In genomic region chr1:243269461-243269801, GRCh38 we compare ENCODE assay signal across 13 cellular contexts. TPM values are rescaled to one million over a fixed set of nuclear protein-coding genes. Genes with fewer than 3 reads are reported as not detected.
DNase-seq lines count a peak whose midpoint lies in the region; ATAC-seq and TF ChIP-seq lines count a peak whose summit lies in the region.
"Had no signal": no experiment of that assay in that cellular context is flagged by ENCODE, and none has a peak within 500 bp of the region (broad histone marks: within the 10 kb centered on the region; RNA-seq: fewer than 3 reads in every experiment).

No MANE protein-coding gene starts in this region.

- H3K36me3 Mint-ChIP-seq in Caco-2 (ENCODE audit: insufficient read depth, unreplicated experiment) (peaks cover 16% of the 10 kb centered on the region), glutamatergic neuron (ENCODE audit: unreplicated experiment) (no peaks in the 10 kb centered on the region)

- H3K4me1 ChIP-seq in Caco-2, result peaks cover 56% of the 10 kb centered on the region
- no peaks in the 10 kb centered on the region for H3K4me1 ChIP-seq in prostate gland (replicated peaks)

- H3K4me3 Mint-ChIP-seq in Caco-2 (ENCODE audit: unreplicated experiment), result no peak overlapping the region
- H3K4me3 Mint-ChIP-seq in glutamatergic neuron (ENCODE audit: unreplicated experiment), result peak overlapping the region; percentile 38
- H3K4me3 Mint-ChIP-seq: activated T-cell treated with anti-CD3 and anti-CD28 coated beads, Interleukin-2, amount 50 U/mL, for 72 hours; CD4-positive, alpha-beta T cell had no signal

- CTCF ChIA-PET in Caco-2 (lab: Charles Lee), result interaction anchor here (0.7 kb wide), 1 partner anchor 140 kb away, joined by 6 read pairs; no protein-coding TSS in a partner anchor

- no peak for TF ChIP-seq POLR2A in prostate gland (IDR thresholded peaks at IDR 0.05)

- DNase-seq in Caco-2 (no peak), NAMALWA (ENCODE audit: low spot score) (peak; percentile 50), glutamatergic neuron (no peak), MV-4-11 (lab: John Stamatoyannopoulos, UW) (no peak), H7 (no peak), superior temporal gyrus (ENCODE audit: extremely low spot score) (no peak), prostate gland (ENCODE audit: low spot score) (no peak)
- DNase-seq: activated T-cell treated with anti-CD3 and anti-CD28 coated beads, Interleukin-2, amount 50 U/mL, for 72 hours; CD4-positive, alpha-beta T cell; left colon; MM.1S had no signal

- H3K27ac Mint-ChIP-seq in Caco-2 (ENCODE audit: unreplicated experiment) (peak overlapping the region; percentile 88), glutamatergic neuron (ENCODE audit: unreplicated experiment) (peak overlapping the region; percentile 17)
- H3K27ac Mint-ChIP-seq: activated T-cell treated with anti-CD3 and anti-CD28 coated beads, Interleukin-2, amount 50 U/mL, for 72 hours; CD4-positive, alpha-beta T cell had no signal

- H3K4me3 ChIP-seq in Caco-2 (ENCODE audit: low read depth, low read length) (no peak overlapping the region), H7 (ENCODE audit: insufficient read depth, low read depth, low read length) (no peak overlapping the region), prostate gland (no peak overlapping the region)
- H3K4me3 ChIP-seq: SJSA1 had no signal

- no peak overlapping the region for H3K27ac ChIP-seq in prostate gland

- POLR2A ChIA-PET in Caco-2 (lab: Charles Lee), result no interaction called here

- BruUV-seq in Caco-2 (replicated peaks; lab: Mats Ljungman, UMichigan), result no TSS peak

- peak; percentile 63 for ATAC-seq in GM21619 (IDR thresholded peaks at IDR 0.05; ENCODE audit: unreplicated experiment)
- ATAC-seq: activated T-cell treated with anti-CD3 and anti-CD28 coated beads, Interleukin-2, amount 50 U/mL, for 72 hours had no signal

- H3K9me3 ChIP-seq in Caco-2 (no peaks in the 10 kb centered on the region), prostate gland (no peaks in the 10 kb centered on the region)
- H3K9me3 ChIP-seq: SJSA1 had no signal

- 87% methylated on average over 4 of the region's 4 CpGs for WGBS in prostate gland

- H3K27me3 Mint-ChIP-seq in Caco-2 (ENCODE audit: insufficient read depth, unreplicated experiment), result no peaks in the 10 kb centered on the region
- H3K27me3 Mint-ChIP-seq in glutamatergic neuron (ENCODE audit: unreplicated experiment), result peaks cover 4% of the 10 kb centered on the region
- H3K27me3 Mint-ChIP-seq: CD4-positive, alpha-beta T cell had no signal

- TF ChIP-seq CTCF in Caco-2 (IDR thresholded peaks at IDR 0.05; ENCODE audit: insufficient read depth in 1 of 2, low read depth in 1 of 2, low read length in 1 of 2, severe bottlenecking in 1 of 2, unreplicated experiment in 1 of 2) (no peak), glutamatergic neuron (IDR thresholded peaks at IDR 0.05; ENCODE audit: partially characterized antibody, unreplicated experiment) (no peak), prostate gland (IDR thresholded peaks at IDR 0.05) (no peak)

- no peaks in the 10 kb centered on the region; the same call in 1 of the 2 replicates for H3K36me3 ChIP-seq in Caco-2 (ENCODE audit: control insufficient read depth, insufficient read depth, low read length)
- H3K36me3 ChIP-seq in H7 (replicated peaks; ENCODE audit: control insufficient read depth, insufficient read depth, low read length), result no peaks in the 10 kb centered on the region
- no peaks in the 10 kb centered on the region for H3K36me3 ChIP-seq in prostate gland

- H3K9me3 Mint-ChIP-seq in Caco-2 (ENCODE audit: unreplicated experiment) (no peaks in the 10 kb centered on the region), glutamatergic neuron (ENCODE audit: unreplicated experiment) (peaks cover 5% of the 10 kb centered on the region)
- H3K9me3 Mint-ChIP-seq: activated T-cell treated with anti-CD3 and anti-CD28 coated beads, Interleukin-2, amount 50 U/mL, for 72 hours; CD4-positive, alpha-beta T cell had no signal

- H3K4me1 Mint-ChIP-seq in Caco-2 (ENCODE audit: low read depth, unreplicated experiment), result peaks cover 33% of the 10 kb centered on the region
- peaks cover 24% of the 10 kb centered on the region for H3K4me1 Mint-ChIP-seq in glutamatergic neuron (ENCODE audit: low read depth, unreplicated experiment)

- intact Hi-C loops in Caco-2 (cut with micrococcal nuclease; ENCODE audit: unreplicated experiment) (no loop called here), prostate gland (cut with DNase I) (no loop called here)

- H3K27me3 ChIP-seq in Caco-2 (replicated peaks; ENCODE audit: control insufficient read depth, insufficient read depth, low read length) (no peaks in the 10 kb centered on the region), H7 (ENCODE audit: control insufficient read depth, insufficient read depth, low read length) (no peaks in the 10 kb centered on the region), prostate gland (replicated peaks; ENCODE audit: insufficient read depth) (no peaks in the 10 kb centered on the region)
- H3K27me3 ChIP-seq: SJSA1 had no signal

RNA-seq across cellular contexts. Expression of gene SDCCAG8, which starts 13.6 kb away (rescaled TPM):
- total RNA-seq in Caco-2 (2022) (20.0 and 23.0 TPM in 2 replicates), glutamatergic neuron (ENCODE audit: unreplicated experiment) (52.8 TPM), prostate gland (10 to 100 TPM; 41.7 to 55.6 TPM)
- total RNA-seq in H7 (2014; rRNA removed; shearing (Covaris generic)), result 145 and 166 TPM in 2 replicates

RNA-seq across cellular contexts. Expression of gene CEP170, which starts 14.3 kb away (rescaled TPM):
- 22.4 and 32.4 TPM in 2 replicates for total RNA-seq in Caco-2 (2022)
- total RNA-seq in glutamatergic neuron (ENCODE audit: unreplicated experiment), result 450 TPM
- total RNA-seq in H7 (2014; rRNA removed; shearing (Covaris generic)), result 113 and 157 TPM in 2 replicates
- total RNA-seq in prostate gland, result 10 to 100 TPM in 1 of 2 donors, 1 to 10 TPM in 1; 9.7 to 31.4 TPM
